In the genomic region with DNA sequence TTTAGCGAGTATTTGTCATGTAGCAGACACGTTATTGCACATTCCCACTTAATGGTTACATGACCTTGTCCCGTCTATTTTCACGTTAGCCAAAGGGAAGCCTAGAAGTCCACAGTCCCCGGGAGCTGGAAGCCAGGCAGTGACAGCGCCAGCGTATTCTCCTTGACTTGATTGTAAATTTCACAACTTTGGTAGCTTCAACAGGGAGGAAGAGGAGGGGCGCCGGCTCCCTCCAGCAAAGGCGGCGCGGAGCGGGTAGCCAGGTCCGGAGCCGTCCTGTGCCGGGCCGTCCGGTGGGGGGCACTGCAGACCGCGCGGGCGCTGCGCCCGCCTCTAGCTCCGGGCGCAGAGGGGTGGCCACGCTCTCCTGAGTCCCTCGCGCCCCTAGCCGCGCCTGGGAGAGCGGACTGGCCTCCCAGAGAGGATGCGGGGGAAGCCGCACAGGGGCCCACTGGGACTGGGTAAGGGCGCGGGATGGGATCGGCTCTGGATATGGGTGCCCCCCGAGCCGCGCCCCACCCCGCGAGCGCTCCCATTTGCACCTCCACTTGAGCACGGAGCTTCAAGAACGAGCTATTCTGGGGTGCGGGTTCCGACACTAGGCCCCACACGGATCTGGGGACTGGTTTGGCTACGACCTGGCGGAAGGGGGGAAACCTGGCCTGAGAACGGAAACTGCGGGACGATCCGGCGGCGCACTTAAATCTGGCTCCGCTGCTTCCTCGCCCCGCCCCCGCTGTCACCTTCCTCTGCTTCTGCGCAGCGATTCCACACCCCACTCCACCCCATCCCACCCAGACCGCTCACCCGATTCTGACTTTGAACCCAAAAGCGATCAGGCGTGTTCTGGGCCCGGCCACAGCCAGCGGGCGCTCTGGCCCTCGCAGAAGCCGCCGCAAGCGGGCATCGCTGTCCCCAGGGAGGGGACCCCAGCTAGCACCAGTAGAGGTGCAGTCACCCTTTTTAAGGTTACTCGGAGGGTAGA, we compare ENCODE assay signal across 8 cellular contexts. TPM values are rescaled to one million over a fixed set of nuclear protein-coding genes. Genes with fewer than 3 reads are reported as not detected.
DNase-seq lines count a peak whose midpoint lies in the region; ATAC-seq and TF ChIP-seq lines count a peak whose summit lies in the region.

No MANE protein-coding gene starts in this region.

- no peaks in the 10 kb centered on the region for H3K4me1 Mint-ChIP-seq in activated CD4-positive, alpha-beta T cell treated with anti-CD3 and anti-CD28 coated beads, Interleukin-2, amount 10 ng/mL, durations not matched to agents 24 days and 14 days
- peaks cover 12% of the 10 kb centered on the region for H3K4me1 Mint-ChIP-seq in stimulated activated naive CD8-positive, alpha-beta T cell treated with anti-CD3 and anti-CD28 coated beads, Interleukin-15, amount 100 ng/mL, for 72 hours

- H3K36me3 Mint-ChIP-seq in activated CD4-positive, alpha-beta T cell treated with anti-CD3 and anti-CD28 coated beads, Interleukin-2, amount 10 ng/mL, durations not matched to agents 24 days and 14 days (ENCODE audit: low read depth) = no peaks in the 10 kb centered on the region

- H3K27me3 ChIP-seq in duodenal mucosa (ENCODE audit: control insufficient read depth in 1 of 2, insufficient read depth in 2 of 2, low read length in 2 of 2) = peaks cover 13 to 17% of the 10 kb centered on the region in 2 donors

- H3K27ac Mint-ChIP-seq in activated CD4-positive, alpha-beta T cell treated with anti-CD3 and anti-CD28 coated beads, Interleukin-2, amount 10 ng/mL, durations not matched to agents 24 days and 14 days = no peak overlapping the region
- no peak overlapping the region for H3K27ac Mint-ChIP-seq in stimulated activated naive CD8-positive, alpha-beta T cell treated with anti-CD3 and anti-CD28 coated beads, Interleukin-15, amount 100 ng/mL, for 72 hours

- H3K27me3 Mint-ChIP-seq in activated CD4-positive, alpha-beta T cell treated with anti-CD3 and anti-CD28 coated beads, Interleukin-2, amount 10 ng/mL, durations not matched to agents 24 days and 14 days = peaks cover 34% of the 10 kb centered on the region
- H3K27me3 Mint-ChIP-seq in stimulated activated naive CD8-positive, alpha-beta T cell treated with anti-CD3 and anti-CD28 coated beads, Interleukin-15, amount 100 ng/mL, for 72 hours = peaks cover 46% of the 10 kb centered on the region

- intact Hi-C loops in activated CD4-positive, alpha-beta T cell treated with anti-CD3 and anti-CD28 coated beads, Interleukin-2, amount 10 ng/mL, durations not matched to agents 24 days and 14 days (cut with micrococcal nuclease) = loop anchor here (5.0 kb wide), 1 partner anchor 1102 kb away; no protein-coding TSS in a partner anchor
- intact Hi-C loops in lower leg skin (cut with DNase I; ENCODE audit: low total_unique reads) = no loop called here

- ATAC-seq in HG02798 (IDR thresholded peaks at IDR 0.05; ENCODE audit: poor library complexity, unreplicated experiment) = peak; percentile 83
- ATAC-seq in stimulated activated naive CD8-positive, alpha-beta T cell treated with anti-CD3 and anti-CD28 coated beads, Interleukin-15, amount 100 ng/mL, for 72 hours = peak; percentile 93

- H3K4me1 ChIP-seq in duodenal mucosa (ENCODE audit: control insufficient read depth in 1 of 2, insufficient read depth in 2 of 2, low read length in 2 of 2) = peaks cover 4 to 5% of the 10 kb centered on the region in 2 donors

- no peaks in the 10 kb centered on the region for H3K9me3 ChIP-seq in duodenal mucosa (ENCODE audit: control insufficient read depth in 1 of 2, low read length in 2 of 2)

- no peaks in the 10 kb centered on the region for H3K9me3 Mint-ChIP-seq in activated CD4-positive, alpha-beta T cell treated with anti-CD3 and anti-CD28 coated beads, Interleukin-2, amount 10 ng/mL, durations not matched to agents 24 days and 14 days
- no peaks in the 10 kb centered on the region for H3K9me3 Mint-ChIP-seq in stimulated activated naive CD8-positive, alpha-beta T cell treated with anti-CD3 and anti-CD28 coated beads, Interleukin-15, amount 100 ng/mL, for 72 hours

- TF ChIP-seq POLR2A in lower leg skin (IDR thresholded peaks at IDR 0.05) = no peak

- H3K4me3 Mint-ChIP-seq in activated CD4-positive, alpha-beta T cell treated with anti-CD3 and anti-CD28 coated beads, Interleukin-2, amount 10 ng/mL, durations not matched to agents 24 days and 14 days = peak overlapping the region; percentile 54
- peak overlapping the region; percentile 34 to 64 for H3K4me3 Mint-ChIP-seq in stimulated activated naive CD8-positive, alpha-beta T cell treated with anti-CD3 and anti-CD28 coated beads, Interleukin-15, amount 100 ng/mL, for 72 hours

- H3K4me3 ChIP-seq in duodenal mucosa (ENCODE audit: low read depth in 1 of 2, low read length in 2 of 2) = peak overlapping the region; percentile 65 to 66
- peak overlapping the region; percentile 37 for H3K4me3 ChIP-seq in lower leg skin (ENCODE audit: low read depth, poor library complexity, severe bottlenecking)

- H3K27ac ChIP-seq in duodenal mucosa (ENCODE audit: low read depth, low read length) = no peak overlapping the region

- WGBS in lower leg skin, 2 donors = 10 to 13% methylated on average over 44 to 67 of the region's 75 CpGs

- peak in 1 of 3 donors; percentile 29 for TF ChIP-seq CTCF in lower leg skin (IDR thresholded peaks at IDR 0.05)

- H3K9ac ChIP-seq in duodenal mucosa (ENCODE audit: low read depth in 1 of 2, low read length in 2 of 2) = peak overlapping the region; percentile 35 to 41

- peak; percentile 70 for DNase-seq in activated CD4-positive, alpha-beta T cell treated with anti-CD3 and anti-CD28 coated beads, Interleukin-2, amount 10 ng/mL, durations not matched to agents 24 days and 14 days
- no peak for DNase-seq in activated CD4-positive, alpha-beta T cell treated with anti-CD3 and anti-CD28 coated beads for 4 hours
- DNase-seq in RPMI7951 (ENCODE audit: low read depth) (peak; percentile 55), lower leg skin (ENCODE audit: low spot score in 2 of 2) (peak; percentile 67 to 96), KG1 (lab: John Stamatoyannopoulos, UW) (no peak)
- peak; percentile 35 for DNase-seq in stimulated activated naive CD8-positive, alpha-beta T cell treated with anti-CD3 and anti-CD28 coated beads, Interleukin-15, amount 100 ng/mL, for 72 hours

- no peaks in the 10 kb centered on the region for H3K36me3 ChIP-seq in duodenal mucosa (ENCODE audit: control insufficient read depth in 1 of 2, insufficient read depth in 2 of 2, low read length in 2 of 2)

RNA-seq across cellular contexts. Expression of a gene that starts 23.8 kb away (rescaled TPM):
- 1.0 and 1.2 TPM in 2 replicates for total RNA-seq in activated CD4-positive, alpha-beta T cell treated with anti-CD3 and anti-CD28 coated beads, Interleukin-2, amount 10 ng/mL, durations not matched to agents 24 days and 14 days
- 4.9 and 5.0 TPM in 2 replicates for total RNA-seq in RPMI7951 (2014; rRNA removed; shearing (Covaris generic))
- total RNA-seq in lower leg skin = 100 to 1,000 TPM; 562 to 846 (median 608) TPM

Comparison
In these comparisons a context has a peak if more than half of its experiments do, and no peak if none do; other contexts are left out.
1. DNase-seq: peak in activated CD4-positive, alpha-beta T cell treated with anti-CD3 and anti-CD28 coated beads, Interleukin-2, amount 10 ng/mL, durations not matched to agents 24 days and 14 days (single experiment), RPMI7951 (single experiment), lower leg skin (2 of 2) and stimulated activated naive CD8-positive, alpha-beta T cell treated with anti-CD3 and anti-CD28 coated beads, Interleukin-15, amount 100 ng/mL, for 72 hours (2 of 2); none in activated CD4-positive, alpha-beta T cell treated with anti-CD3 and anti-CD28 coated beads for 4 hours (0 of 2) and KG1 (single experiment).
2. RNA of a gene that starts 23.8 kb away (total RNA-seq): 562 to 846 TPM in lower leg skin; 4.9 to 5.0 TPM in RPMI7951 and 1.0 to 1.2 TPM in activated CD4-positive, alpha-beta T cell treated with anti-CD3 and anti-CD28 coated beads, Interleukin-2, amount 10 ng/mL, durations not matched to agents 24 days and 14 days; every median in the first group is over 10 times any median in the second.